ENCODE assay signal across 8 cellular contexts in the genomic region with DNA sequence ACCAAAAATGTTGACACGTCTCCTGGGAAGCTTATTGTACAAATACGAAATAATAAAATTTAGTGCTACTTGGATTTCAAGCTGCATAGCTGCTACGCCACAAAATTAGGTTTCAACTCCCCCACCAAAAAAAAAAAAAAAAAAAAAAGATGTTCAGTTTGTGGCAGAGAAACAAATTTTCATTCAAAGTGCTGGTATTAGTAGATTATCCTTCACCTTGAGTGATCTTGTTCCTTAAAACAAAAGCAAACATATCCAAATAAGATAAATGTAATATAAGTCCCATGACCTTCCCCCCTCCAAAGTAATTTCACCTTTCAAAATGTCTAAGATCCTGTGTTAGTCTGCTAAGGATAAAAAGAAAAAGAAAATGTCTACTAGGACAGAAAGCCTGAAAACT. TPM values are rescaled to one million over a fixed set of nuclear protein-coding genes. Genes with fewer than 3 reads are reported as not detected.
DNase-seq lines count a peak whose midpoint lies in the region; ATAC-seq, FAIRE-seq and TF ChIP-seq lines count a peak whose summit lies in the region.

No MANE protein-coding gene starts in this region.

- H2BK120ac ChIP-seq in H1 (replicated peaks; ENCODE audit: low read depth, low read length) = no peak overlapping the region

- H3K4me3 ChIP-seq in BLaER1 treated with 17β-estradiol and CSF1 and Interleukin-3, amounts not matched to agents 10 nM and 100 nM = peak overlapping the region; percentile 91 to 100 (median 96); a peak in 17 of 20 replicates
- H3K4me3 ChIP-seq in OCI-LY1 (ENCODE audit: low read depth, low read length, poor library complexity, severe bottlenecking) = peak overlapping the region; percentile 75
- peak overlapping the region in 2 of 4 experiments; percentile 77 to 81; a peak in 3 of 8 replicates for H3K4me3 ChIP-seq in H1 (ENCODE audit: extremely low read depth in 1 of 4, insufficient read depth in 2 of 4, low read depth in 3 of 4, low read length in 4 of 4)
- peak overlapping the region; percentile 93 for H3K4me3 ChIP-seq in neuron (ENCODE audit: low read length)

- H3K27ac ChIP-seq in BLaER1 treated with 17β-estradiol and CSF1 and Interleukin-3, amounts not matched to agents 10 nM and 100 nM = no peak overlapping the region
- no peak overlapping the region for H3K27ac ChIP-seq in OCI-LY1 (ENCODE audit: low read depth, low read length, poor library complexity, severe bottlenecking)
- H3K27ac ChIP-seq in H1 (ENCODE audit: low read depth, low read length) = no peak overlapping the region

- no peak overlapping the region for H2BK12ac ChIP-seq in H1 (ENCODE audit: low read depth, low read length)

- H3K4me2 ChIP-seq in BLaER1 treated with 17β-estradiol and CSF1 and Interleukin-3, amounts not matched to agents 10 nM and 100 nM = peak overlapping the region; percentile 69 to 96 (median 81)
- H3K4me2 ChIP-seq in OCI-LY1 (ENCODE audit: low read length) (peak overlapping the region; percentile 78), H1 (ENCODE audit: insufficient read depth in 1 of 2, low read depth in 2 of 2, low read length in 2 of 2) (peak overlapping the region; percentile 61 to 81; a peak in 2 of 4 replicates)

- H3K9me3 ChIP-seq in BLaER1 treated with 17β-estradiol and CSF1 and Interleukin-3, amounts not matched to agents 10 nM and 100 nM (replicated peaks in 1 of 11) = no peaks in the 10 kb centered on the region
- no peaks in the 10 kb centered on the region for H3K9me3 ChIP-seq in OCI-LY1 (ENCODE audit: low read length)
- no peaks in the 10 kb centered on the region for H3K9me3 ChIP-seq in H1 (ENCODE audit: insufficient read depth in 2 of 2, low read depth in 1 of 2, low read length in 1 of 2)
- H3K9me3 ChIP-seq in neuron (ENCODE audit: low read length) = no peaks in the 10 kb centered on the region

- no peak for DNase-seq in H1 (ENCODE audit: low read depth in 1 of 2, low spot score in 2 of 2)
- DNase-seq in GM13976 (ENCODE audit: low spot score) = no peak
- no peak for DNase-seq in HPDE6-E6E7 (ENCODE audit: extremely low spot score)
- DNase-seq in activated CD4-positive, alpha-beta T cell treated with anti-CD3 and anti-CD28 coated beads, Interleukin-2, amount 50 U/mL, for 4 hours = no peak

- H3K9ac ChIP-seq in BLaER1 treated with 17β-estradiol and CSF1 and Interleukin-3, amounts not matched to agents 10 nM and 100 nM = peak overlapping the region in 10 of 11 experiments; percentile 89 to 99 (median 96); a peak in 14 of 22 replicates
- H3K9ac ChIP-seq in OCI-LY1 (ENCODE audit: low read length) (no peak overlapping the region; the same call in 1 of the 2 replicates), H1 (replicated peaks in 1 of 4; ENCODE audit: extremely low read depth in 1 of 4, low read depth in 3 of 4, low read length in 3 of 4) (no peak overlapping the region)

- peaks cover 4% of the 10 kb centered on the region; the same call in 1 of the 2 replicates for H3K23me2 ChIP-seq in H1 (ENCODE audit: low read depth, low read length)

- no peaks in the 10 kb centered on the region for H3K9me2 ChIP-seq in OCI-LY1 (ENCODE audit: low read depth, low read length)

- no peak for TF ChIP-seq EP300 in H1 (IDR thresholded peaks at IDR 0.05; ENCODE audit: borderline replicate concordance in 1 of 2, low read depth in 2 of 2, low read length in 2 of 2)

- peaks cover 16 to 36% (median 28%) of the 10 kb centered on the region in 11 experiments; a peak in 21 of 22 replicates for H3K36me3 ChIP-seq in BLaER1 treated with 17β-estradiol and CSF1 and Interleukin-3, amounts not matched to agents 10 nM and 100 nM
- H3K36me3 ChIP-seq in OCI-LY1 (ENCODE audit: insufficient read depth, low read length) (peaks cover 16% of the 10 kb centered on the region; the same call in 1 of the 2 replicates), H1 (ENCODE audit: control insufficient read depth in 2 of 4, insufficient read depth in 4 of 4, low read length in 3 of 4) (peaks cover 0 to 14% (median 4%) of the 10 kb centered on the region in 4 experiments; a peak in 4 of 8 replicates), neuron (ENCODE audit: insufficient read depth, low read length) (peaks cover 25% of the 10 kb centered on the region)

- H2BK5ac ChIP-seq in H1 (ENCODE audit: low read depth, low read length) = no peak overlapping the region

- H3F3A ChIP-seq in OCI-LY1 (ENCODE audit: insufficient read depth, low read length) = no peaks in the 10 kb centered on the region

- no peaks in the 10 kb centered on the region for H3K79me1 ChIP-seq in H1 (ENCODE audit: low read depth, low read length)

- no peak overlapping the region for H3K23ac ChIP-seq in H1 (ENCODE audit: insufficient read length)

- POLR2A ChIA-PET in H1 (lab: Charles Lee; ENCODE audit: partially characterized antibody) = interaction anchor here (0.9 to 9.7 kb wide), 10 partner anchors 8 to 85 kb away, joined by 3 to 308 read pairs (median 5); no protein-coding TSS in a partner anchor

- TF ChIP-seq POLR2A in H1 (IDR thresholded peaks at IDR 0.05; ENCODE audit: control extremely low read depth in 1 of 2, low read depth in 2 of 2, low read length in 2 of 2) = no peak

- in situ Hi-C loops in GM13976 (cut with MboI; ENCODE audit: low sequenced_read_pairs, unreplicated experiment) = no loop called here

- no peak overlapping the region for H4K91ac ChIP-seq in H1 (replicated peaks; ENCODE audit: insufficient read length, low read length)

- H4K8ac ChIP-seq in H1 (ENCODE audit: extremely low read depth, insufficient read depth, low read length) = no peak overlapping the region; the same call in 1 of the 2 replicates

- H3K56ac ChIP-seq in H1 (replicated peaks; ENCODE audit: insufficient read length, low read depth, low read length) = no peak overlapping the region

- WGBS in H1 (ENCODE audit: extremely low coverage in 1 of 2, insufficient coverage in 1 of 2, insufficient read length in 1 of 2, insufficient replicate concordance in 2 of 2, low coverage in 1 of 2, low lambda C conversion rate in 2 of 2, missing lambda C conversion rate in 1 of 2), 2 experiments = 80% methylated on average over 3 of the region's 3 CpGs; no CpG with 5 or more reads in 1 of the 2 experiments

- H3K79me2 ChIP-seq in OCI-LY1 (ENCODE audit: insufficient read depth, low read length) = peaks cover 12% of the 10 kb centered on the region
- peaks cover 0 to 37% of the 10 kb centered on the region in 2 experiments; a peak in 3 of 4 replicates for H3K79me2 ChIP-seq in H1 (ENCODE audit: control insufficient read depth in 1 of 2, insufficient read depth in 2 of 2, low read length in 2 of 2)

- TF ChIP-seq RAD21 in H1 (IDR thresholded peaks at IDR 0.05 in 1 of 2, conservative IDR thresholded peaks at IDR 0.05 in 1 of 2; ENCODE audit: low read depth in 2 of 2, low read length in 2 of 2) = no peak

- no peak overlapping the region for H3K4ac ChIP-seq in H1 (replicated peaks; ENCODE audit: insufficient read length, low read depth, low read length)

- H2BK15ac ChIP-seq in H1 (ENCODE audit: low read length) = no peak overlapping the region

- H3K4me1 ChIP-seq in BLaER1 treated with 17β-estradiol and CSF1 and Interleukin-3, amounts not matched to agents 10 nM and 100 nM = peaks cover 21 to 36% (median 32%) of the 10 kb centered on the region in 10 experiments
- H3K4me1 ChIP-seq in OCI-LY1 (ENCODE audit: insufficient read depth, low read length, severe bottlenecking) (peaks cover 29% of the 10 kb centered on the region), H1 (replicated peaks in 1 of 4; ENCODE audit: control insufficient read depth in 3 of 4, insufficient read depth in 4 of 4, low read length in 3 of 4) (peaks cover 0 to 2% (median 0%) of the 10 kb centered on the region in 4 experiments; a peak in 3 of 7 replicates), neuron (ENCODE audit: insufficient read depth, low read length) (peaks cover 23% of the 10 kb centered on the region)

- H2AFZ ChIP-seq in OCI-LY1 (ENCODE audit: low read length) (no peak overlapping the region), H1 (ENCODE audit: low read length) (no peak overlapping the region), neuron (ENCODE audit: low read depth, low read length) (no peak overlapping the region)

- H2BK20ac ChIP-seq in H1 (ENCODE audit: low read length) = no peak overlapping the region

- H4K20me1 ChIP-seq in BLaER1 treated with 17β-estradiol and CSF1 and Interleukin-3, amounts not matched to agents 10 nM and 100 nM = peaks cover 32 to 50% (median 39%) of the 10 kb centered on the region in 11 experiments
- H4K20me1 ChIP-seq in OCI-LY1 (ENCODE audit: insufficient read depth, low read length) (no peaks in the 10 kb centered on the region), H1 (replicated peaks in 1 of 2; ENCODE audit: control insufficient read depth in 1 of 2, insufficient read depth in 2 of 2, low read length in 2 of 2) (peaks cover 7 to 12% of the 10 kb centered on the region in 2 experiments)

- no peak overlapping the region for H3K14ac ChIP-seq in H1 (ENCODE audit: insufficient read length)

- no peak for FAIRE-seq in H1 (lab: Jason Lieb, UNC)

- ATAC-seq in HG03565 (IDR thresholded peaks at IDR 0.05; ENCODE audit: unreplicated experiment) = no peak

- no peak overlapping the region for H2AK5ac ChIP-seq in H1 (ENCODE audit: low read depth, low read length)

- no peak overlapping the region for H4K5ac ChIP-seq in H1 (ENCODE audit: insufficient read length, low read depth, low read length)

- TF ChIP-seq CTCF in OCI-LY1 (IDR thresholded peaks at IDR 0.05; ENCODE audit: low read length) = no peak
- TF ChIP-seq CTCF in H1 (IDR thresholded peaks at IDR 0.05; ENCODE audit: control extremely low read depth in 1 of 3, insufficient read depth in 1 of 3, low read depth in 1 of 3, low read length in 3 of 3) = no peak
- TF ChIP-seq CTCF in GM13976 (IDR thresholded peaks at IDR 0.05; ENCODE audit: borderline replicate concordance, control extremely low read depth, extremely low read depth, insufficient read depth, missing control alignments) = no peak

- H3K27me3 ChIP-seq in BLaER1 treated with 17β-estradiol and CSF1 and Interleukin-3, amounts not matched to agents 10 nM and 100 nM = no peaks in the 10 kb centered on the region
- H3K27me3 ChIP-seq in OCI-LY1 (ENCODE audit: insufficient read depth, low read length) = no peaks in the 10 kb centered on the region
- no peaks in the 10 kb centered on the region for H3K27me3 ChIP-seq in H1 (replicated peaks in 1 of 4; ENCODE audit: control insufficient read depth in 3 of 4, extremely low read depth in 1 of 4, insufficient read depth in 3 of 4, low read length in 3 of 4)
- H3K27me3 ChIP-seq in neuron (ENCODE audit: insufficient read depth, low read length) = no peaks in the 10 kb centered on the region

- CTCF ChIA-PET in H1 (lab: Charles Lee; ENCODE audit: partially characterized antibody) = interaction anchor here (0.6 to 31.7 kb wide), 14 partner anchors 13 to 98 kb away, joined by 3 to 735 read pairs (median 4); no protein-coding TSS in a partner anchor

- H3K18ac ChIP-seq in H1 (ENCODE audit: extremely low read depth, low read length) = no peak overlapping the region

RNA-seq across cellular contexts. Expression of gene TOB1, which starts 2.2 kb away (rescaled TPM):
- 20.8 and 26.7 TPM in 2 replicates for total RNA-seq in H1 (2021; fragmentation: NEBNext Ultra II Directional; extraction: Animal tissue kit (Norgen Biotek cat#: 25700))
- 9.7 and 14.4 TPM in 2 replicates for polyA plus RNA-seq in H1 (2011; rRNA removed)
- 12.0 TPM for polyA plus RNA-seq in H1 (2011; cell fraction: cytosol; rRNA removed)
- 17.7 TPM for polyA plus RNA-seq in H1 (2011; cell fraction: nucleus; rRNA removed)
- 24.8 to 32.2 TPM (median 27.7 TPM) in 4 replicates for polyA plus RNA-seq in H1 (2012, experiment 1 of 2)
- polyA plus RNA-seq in H1 (2012, experiment 2 of 2) = 5.9 TPM
- polyA plus RNA-seq in H1 (2013, experiment 1 of 2) = 21.6 TPM
- polyA plus RNA-seq in H1 (2013, experiment 2 of 2) = 22.3 TPM
- 22.6 and 27.7 TPM in 2 replicates for polyA minus RNA-seq in H1 (2011; rRNA and poly(A)+ RNA removed)
- 22.5 TPM for polyA minus RNA-seq in H1 (2011; cell fraction: cytosol; rRNA and poly(A)+ RNA removed)
- 52.2 TPM for polyA minus RNA-seq in H1 (2011; cell fraction: nucleus; rRNA and poly(A)+ RNA removed)

RNA-seq across cellular contexts. Expression of gene WFIKKN2, which starts 28.5 kb away (rescaled TPM):
- 0.07 TPM in 1 of 2 replicates, not detected in the other for total RNA-seq in H1 (2021; fragmentation: NEBNext Ultra II Directional; extraction: Animal tissue kit (Norgen Biotek cat#: 25700))
- 0.30 and 0.33 TPM in 2 replicates for polyA plus RNA-seq in H1 (2011; rRNA removed)
- polyA plus RNA-seq in H1 (2011; cell fraction: cytosol; rRNA removed) = 0.30 TPM
- polyA plus RNA-seq in H1 (2011; cell fraction: nucleus; rRNA removed) = 0.29 TPM
- 0.10 to 0.39 TPM (median 0.29 TPM) in 4 replicates for polyA plus RNA-seq in H1 (2012, experiment 1 of 2)
- polyA plus RNA-seq in H1 (2012, experiment 2 of 2) = 0.22 TPM
- 0.10 TPM for polyA plus RNA-seq in H1 (2013, experiment 1 of 2)
- polyA plus RNA-seq in H1 (2013, experiment 2 of 2) = 0.06 TPM
- 0.19 and 0.39 TPM in 2 replicates for polyA minus RNA-seq in H1 (2011; rRNA and poly(A)+ RNA removed)
- 0.29 TPM for polyA minus RNA-seq in H1 (2011; cell fraction: cytosol; rRNA and poly(A)+ RNA removed)
- polyA minus RNA-seq in H1 (2011; cell fraction: nucleus; rRNA and poly(A)+ RNA removed) = not detected

Comparison
In these comparisons a context has a peak if more than half of its experiments do, and no peak if none do; other contexts are left out.
1. H3K9ac ChIP-seq: peak in BLaER1 treated with 17β-estradiol and CSF1 and Interleukin-3, amounts not matched to agents 10 nM and 100 nM (10 of 11); none in OCI-LY1 (single experiment) and H1 (0 of 4).
2. Peak in every context shown above with its lines, with median percentiles within 50 percentile points of each other: H3K4me2 ChIP-seq.